Comparison of ENCODE assay signal across 11 cellular contexts in genomic region chr11:65298655-65299179, GRCh38. TPM values are rescaled to one million over a fixed set of nuclear protein-coding genes. Genes with fewer than 3 reads are reported as not detected.
DNase-seq lines count a peak whose midpoint lies in the region; ATAC-seq and TF ChIP-seq lines count a peak whose summit lies in the region.
"Had no signal": no experiment of that assay in that cellular context is flagged by ENCODE, and none has a peak within 500 bp of the region (broad histone marks: within the 10 kb centered on the region; RNA-seq: fewer than 3 reads in every experiment).

No MANE protein-coding gene starts in this region.

- peaks cover 30% of the 10 kb centered on the region for H3K36me3 ChIP-seq in H7 (replicated peaks; ENCODE audit: control insufficient read depth, insufficient read depth, low read length)
- peaks cover 7 to 36% of the 10 kb centered on the region in 2 donors for H3K36me3 ChIP-seq in duodenal mucosa (ENCODE audit: control insufficient read depth in 1 of 2, insufficient read depth in 2 of 2, low read length in 2 of 2)
- peaks cover 39% of the 10 kb centered on the region for H3K36me3 ChIP-seq in lower lobe of right lung
- peaks cover 0 to 66% (median 40%) of the 10 kb centered on the region in 6 donors for H3K36me3 ChIP-seq in spleen

- peaks cover 6 to 15% of the 10 kb centered on the region in 2 donors for H3K36me3 Mint-ChIP-seq in activated T-cell treated with anti-CD3 and anti-CD28 coated beads, Interleukin-2, amount 50 U/mL, for 72 hours (ENCODE audit: insufficient read depth in 2 of 2)

- H3K27me3 ChIP-seq in H7 (ENCODE audit: control insufficient read depth, insufficient read depth, low read length) (no peaks in the 10 kb centered on the region), duodenal mucosa (ENCODE audit: control insufficient read depth in 1 of 2, insufficient read depth in 2 of 2, low read length in 2 of 2) (no peaks in the 10 kb centered on the region), lower lobe of right lung (ENCODE audit: low read depth) (no peaks in the 10 kb centered on the region), spleen (replicated peaks in 1 of 7) (no peaks in the 10 kb centered on the region)

- no peak overlapping the region for H3K4me3 Mint-ChIP-seq in activated T-cell treated with anti-CD3 and anti-CD28 coated beads, Interleukin-2, amount 50 U/mL, for 72 hours

- DNase-seq in H7: peak; percentile 29
- peak; percentile 48 for DNase-seq in lower lobe of right lung
- peak; percentile 65 for DNase-seq in spleen
- no peak for DNase-seq in activated T-cell treated with anti-CD3 and anti-CD28 coated beads, Interleukin-2, amount 50 U/mL, for 72 hours
- DNase-seq in activated CD4-positive, alpha-beta T cell treated with anti-CD3 and anti-CD28 coated beads for 48 hours: no peak
- DNase-seq in NCI-H524 treated with DMSO at 0.1 percent for 48 hours (lab: John Stamatoyannopoulos, UW): no peak
- DNase-seq: activated effector memory CD4-positive, alpha-beta T cell treated with anti-CD3 and anti-CD28 coated beads, Interleukin-2, amount 50 U/mL, for 16 hours; KG1; stimulated activated CD4-positive, alpha-beta T cell treated with anti-CD3 and anti-CD28 coated beads, Interleukin-4, amount 100 ng/mL, for 24 hours had no signal

- H3K4me3 ChIP-seq in H7 (ENCODE audit: insufficient read depth, low read depth, low read length) (no peak overlapping the region), duodenal mucosa (ENCODE audit: low read depth in 1 of 2, low read length in 2 of 2) (no peak overlapping the region), lower lobe of right lung (no peak overlapping the region), spleen (no peak overlapping the region)

- peak; percentile 32 to 48 for ATAC-seq in lower lobe of right lung
- ATAC-seq in activated T-cell treated with anti-CD3 and anti-CD28 coated beads, Interleukin-2, amount 50 U/mL, for 72 hours (replicated peaks in 1 of 2): no peak
- ATAC-seq in GM18511 (IDR thresholded peaks at IDR 0.05; ENCODE audit: unreplicated experiment): no peak

- H3K9me3 ChIP-seq in duodenal mucosa (ENCODE audit: control insufficient read depth in 1 of 2, low read length in 2 of 2) (no peaks in the 10 kb centered on the region), lower lobe of right lung (no peaks in the 10 kb centered on the region), spleen (no peaks in the 10 kb centered on the region)

- H3K27ac ChIP-seq in duodenal mucosa (ENCODE audit: low read depth, low read length) (peak overlapping the region; percentile 36), lower lobe of right lung (peak overlapping the region; percentile 80), spleen (peak overlapping the region; percentile 5 to 95 (median 78))

- WGBS in spleen, 5 donors: 62 to 78% (median 71%) methylated on average over 12 of the region's 12 CpGs

- intact Hi-C loops in lower lobe of right lung (cut with DNase I) (no loop called here), spleen (cut with DNase I; ENCODE audit: low total_unique reads) (no loop called here)

- no peaks in the 10 kb centered on the region for H3K4me1 Mint-ChIP-seq in activated T-cell treated with anti-CD3 and anti-CD28 coated beads, Interleukin-2, amount 50 U/mL, for 72 hours (ENCODE audit: low read depth)

- H3K9ac ChIP-seq in duodenal mucosa (ENCODE audit: low read depth in 1 of 2, low read length in 2 of 2): no peak overlapping the region

- peaks cover 0 to 4% of the 10 kb centered on the region in 2 donors for H3K4me1 ChIP-seq in duodenal mucosa (ENCODE audit: control insufficient read depth in 1 of 2, insufficient read depth in 2 of 2, low read length in 2 of 2)
- H3K4me1 ChIP-seq in lower lobe of right lung: peaks cover 48% of the 10 kb centered on the region
- H3K4me1 ChIP-seq in spleen: peaks cover 8 to 89% (median 52%) of the 10 kb centered on the region in 6 donors

- no peak for TF ChIP-seq POLR2A in spleen (IDR thresholded peaks at IDR 0.05)

- H3K27me3 Mint-ChIP-seq in activated T-cell treated with anti-CD3 and anti-CD28 coated beads, Interleukin-2, amount 50 U/mL, for 72 hours (ENCODE audit: low read depth): no peaks in the 10 kb centered on the region

- no peaks in the 10 kb centered on the region for H3K9me3 Mint-ChIP-seq in activated T-cell treated with anti-CD3 and anti-CD28 coated beads, Interleukin-2, amount 50 U/mL, for 72 hours

- H3K27ac Mint-ChIP-seq in activated T-cell treated with anti-CD3 and anti-CD28 coated beads, Interleukin-2, amount 50 U/mL, for 72 hours: no peak overlapping the region

- TF ChIP-seq CTCF in lower lobe of right lung (IDR thresholded peaks at IDR 0.05) (no peak), spleen (IDR thresholded peaks at IDR 0.05 in 8 of 11, conservative IDR thresholded peaks at IDR 0.05 in 3 of 11) (no peak)

RNA-seq across cellular contexts. Expression of gene CDC42EP2, which starts 15.9 kb away (rescaled TPM):
- total RNA-seq in H7 (2014; rRNA removed; shearing (Covaris generic)): 0.97 and 1.2 TPM in 2 replicates
- total RNA-seq in lower lobe of right lung: 17.0 TPM
- total RNA-seq in spleen: 10 to 100 TPM; 14.5 to 48.0 (median 26.4) TPM
- polyA plus RNA-seq in spleen: 10 to 100 TPM in 1 of 3 donors, 1 to 10 TPM in 2; 4.2 to 13.4 (median 7.1) TPM
- 1 to 10 TPM; 1.4 to 2.3 TPM for total RNA-seq in activated T-cell treated with anti-CD3 and anti-CD28 coated beads, Interleukin-2, amount 50 U/mL, for 72 hours

RNA-seq across cellular contexts. Expression of gene DPF2, which starts 34.9 kb away (rescaled TPM):
- total RNA-seq in H7 (2014; rRNA removed; shearing (Covaris generic)): 65.2 and 69.2 TPM in 2 replicates
- total RNA-seq in lower lobe of right lung (45.8 TPM), spleen (10 to 100 TPM; 35.7 to 67.0 (median 51.5) TPM)
- polyA plus RNA-seq in spleen: 10 to 100 TPM; 20.5 to 27.2 (median 24.3) TPM
- 100 to 1,000 TPM; 110 to 139 TPM for total RNA-seq in activated T-cell treated with anti-CD3 and anti-CD28 coated beads, Interleukin-2, amount 50 U/mL, for 72 hours

RNA-seq across cellular contexts. Expression of gene POLA2, which starts 37.0 kb away (rescaled TPM):
- total RNA-seq in H7 (2014; rRNA removed; shearing (Covaris generic)): 27.6 and 35.2 TPM in 2 replicates
- total RNA-seq in lower lobe of right lung (8.7 TPM), spleen (10 to 100 TPM; 10.6 to 25.9 (median 19.1) TPM)
- 10 to 100 TPM in 2 of 3 donors, 1 to 10 TPM in 1; 9.0 to 12.2 (median 10.7) TPM for polyA plus RNA-seq in spleen
- 10 to 100 TPM; 54.2 to 67.0 TPM for total RNA-seq in activated T-cell treated with anti-CD3 and anti-CD28 coated beads, Interleukin-2, amount 50 U/mL, for 72 hours

RNA-seq across cellular contexts. Expression of gene TIGD3, which starts 55.8 kb away (rescaled TPM):
- total RNA-seq in H7 (2014; rRNA removed; shearing (Covaris generic)): 0.35 and 0.70 TPM in 2 replicates
- total RNA-seq in lower lobe of right lung: 0.18 TPM
- total RNA-seq in spleen: 1 to 10 TPM in 2 of 7 donors, under 1 TPM in 5; 0.56 to 2.7 (median 0.79) TPM
- 1 to 10 TPM; 1.1 to 2.1 (median 1.4) TPM for polyA plus RNA-seq in spleen
- 1 to 10 TPM; 1.3 to 1.8 TPM for total RNA-seq in activated T-cell treated with anti-CD3 and anti-CD28 coated beads, Interleukin-2, amount 50 U/mL, for 72 hours

Comparison
In these comparisons a context has a peak if more than half of its experiments do, and no peak if none do; other contexts are left out.
1. DNase-seq: peak in H7 (single experiment), lower lobe of right lung (single experiment) and spleen (single experiment); none in activated T-cell treated with anti-CD3 and anti-CD28 coated beads, Interleukin-2, amount 50 U/mL, for 72 hours (0 of 2), activated CD4-positive, alpha-beta T cell treated with anti-CD3 and anti-CD28 coated beads for 48 hours (single experiment) and NCI-H524 treated with DMSO at 0.1 percent for 48 hours (single experiment).
2. ATAC-seq: peak in lower lobe of right lung (2 of 2); none in activated T-cell treated with anti-CD3 and anti-CD28 coated beads, Interleukin-2, amount 50 U/mL, for 72 hours (0 of 2) and GM18511 (single experiment).
3. Peak in every context shown above with its lines, with median percentiles within 50 percentile points of each other: H3K27ac ChIP-seq.